In the genomic region with DNA sequence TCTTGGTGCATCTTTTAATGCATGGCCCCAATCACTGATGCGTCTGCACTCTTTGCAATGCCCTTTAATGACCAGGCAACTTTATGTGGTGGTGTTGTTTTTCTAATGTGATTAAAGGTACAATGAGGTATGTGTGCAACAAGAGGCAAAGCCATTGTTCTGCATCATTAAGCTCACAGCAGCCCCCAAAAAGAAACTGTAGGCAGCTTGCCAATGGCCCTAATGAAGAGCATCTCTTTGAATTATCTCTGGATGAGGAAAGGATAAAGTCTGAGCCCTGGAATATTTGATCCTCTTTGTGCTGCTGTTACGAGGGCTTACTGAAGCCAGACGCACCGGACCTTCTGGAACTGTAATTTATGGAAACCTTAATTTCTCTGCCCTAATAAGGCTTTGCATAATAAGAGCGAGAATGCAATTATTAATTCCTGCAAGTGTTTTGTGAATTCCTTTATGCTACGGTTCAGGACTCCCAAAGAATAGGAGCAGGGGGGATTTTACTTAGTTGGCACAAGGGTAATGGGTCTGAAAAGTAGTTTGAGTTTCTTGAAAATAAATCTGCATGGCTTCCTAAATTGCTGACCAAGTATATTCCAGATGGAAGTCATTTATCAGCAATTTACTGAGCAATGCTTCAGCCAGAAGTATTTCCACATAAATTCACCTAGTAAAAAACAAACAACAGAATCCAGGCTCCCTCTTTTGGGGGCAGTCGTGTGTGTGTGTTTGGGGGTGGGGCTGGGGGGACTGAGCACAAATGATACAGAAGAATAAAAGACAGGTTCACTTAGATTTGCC, we compare ENCODE assay signal across 1 cellular context.
TF ChIP-seq lines count a peak whose summit lies in the region.

No MANE protein-coding gene starts in this region.

TF ChIP-seq in HEK293, 187 proteins besides CTCF, POLR2A, EP300 and RAD21 (continued from another document):
- TF ChIP-seq, protein P1, sequence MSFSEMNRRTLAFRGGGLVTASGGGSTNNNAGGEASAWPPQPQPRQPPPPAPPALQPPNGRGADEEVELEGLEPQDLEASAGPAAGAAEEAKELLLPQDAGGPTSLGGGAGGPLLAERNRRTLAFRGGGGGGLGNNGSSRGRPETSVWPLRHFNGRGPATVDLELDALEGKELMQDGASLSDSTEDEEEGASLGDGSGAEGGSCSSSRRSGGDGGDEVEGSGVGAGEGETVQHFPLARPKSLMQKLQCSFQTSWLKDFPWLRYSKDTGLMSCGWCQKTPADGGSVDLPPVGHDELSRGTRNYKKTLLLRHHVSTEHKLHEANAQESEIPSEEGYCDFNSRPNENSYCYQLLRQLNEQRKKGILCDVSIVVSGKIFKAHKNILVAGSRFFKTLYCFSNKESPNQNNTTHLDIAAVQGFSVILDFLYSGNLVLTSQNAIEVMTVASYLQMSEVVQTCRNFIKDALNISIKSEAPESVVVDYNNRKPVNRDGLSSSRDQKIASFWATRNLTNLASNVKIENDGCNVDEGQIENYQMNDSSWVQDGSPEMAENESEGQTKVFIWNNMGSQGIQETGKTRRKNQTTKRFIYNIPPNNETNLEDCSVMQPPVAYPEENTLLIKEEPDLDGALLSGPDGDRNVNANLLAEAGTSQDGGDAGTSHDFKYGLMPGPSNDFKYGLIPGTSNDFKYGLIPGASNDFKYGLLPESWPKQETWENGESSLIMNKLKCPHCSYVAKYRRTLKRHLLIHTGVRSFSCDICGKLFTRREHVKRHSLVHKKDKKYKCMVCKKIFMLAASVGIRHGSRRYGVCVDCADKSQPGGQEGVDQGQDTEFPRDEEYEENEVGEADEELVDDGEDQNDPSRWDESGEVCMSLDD (tag by site-specific recombination; IDR thresholded peaks at IDR 0.05), result no peak
- TF ChIP-seq, protein P2, sequence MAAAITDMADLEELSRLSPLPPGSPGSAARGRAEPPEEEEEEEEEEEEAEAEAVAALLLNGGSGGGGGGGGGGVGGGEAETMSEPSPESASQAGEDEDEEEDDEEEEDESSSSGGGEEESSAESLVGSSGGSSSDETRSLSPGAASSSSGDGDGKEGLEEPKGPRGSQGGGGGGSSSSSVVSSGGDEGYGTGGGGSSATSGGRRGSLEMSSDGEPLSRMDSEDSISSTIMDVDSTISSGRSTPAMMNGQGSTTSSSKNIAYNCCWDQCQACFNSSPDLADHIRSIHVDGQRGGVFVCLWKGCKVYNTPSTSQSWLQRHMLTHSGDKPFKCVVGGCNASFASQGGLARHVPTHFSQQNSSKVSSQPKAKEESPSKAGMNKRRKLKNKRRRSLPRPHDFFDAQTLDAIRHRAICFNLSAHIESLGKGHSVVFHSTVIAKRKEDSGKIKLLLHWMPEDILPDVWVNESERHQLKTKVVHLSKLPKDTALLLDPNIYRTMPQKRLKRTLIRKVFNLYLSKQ (tag by site-specific recombination; IDR thresholded peaks at IDR 0.05; ENCODE audit: borderline replicate concordance), result no peak
- TF ChIP-seq HOXC10 (CRISPR knock-in tag; IDR thresholded peaks at IDR 0.05), result no peak
